12 cellular contexts compared by ENCODE assay signal in the genomic region with DNA sequence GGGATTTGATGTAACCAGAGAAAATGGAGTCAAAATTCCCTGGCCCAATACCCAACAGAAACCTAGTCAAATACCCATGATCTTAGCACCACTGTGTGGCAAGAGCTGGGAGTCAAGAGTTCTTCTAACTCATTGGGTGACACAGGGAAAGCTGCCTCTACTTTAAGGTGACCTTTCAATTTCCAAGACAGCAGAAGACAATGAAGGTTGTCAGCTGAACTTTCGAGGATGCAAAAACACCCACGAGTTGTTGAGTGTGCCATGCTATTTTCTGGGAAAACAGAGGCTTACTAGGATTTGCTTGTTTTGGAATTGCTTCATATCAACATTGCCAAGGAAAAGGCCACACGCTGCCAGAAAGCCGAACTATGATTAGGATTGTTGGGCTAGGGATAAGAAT.
A peak's percentile ranks its signal among the peaks of the same experiment; 100 is the strongest.
DNase-seq lines count a peak whose midpoint lies in the region; ATAC-seq and TF ChIP-seq lines count a peak whose summit lies in the region.
"Had no signal": no experiment of that assay in that cellular context is flagged by ENCODE, and none has a peak within 500 bp of the region (broad histone marks: within the 10 kb centered on the region; RNA-seq: fewer than 3 reads in every experiment).

No MANE protein-coding gene starts in this region.

- H3K36me3 ChIP-seq in brain microvascular endothelial cell (replicated peaks): no peaks in the 10 kb centered on the region
- no peaks in the 10 kb centered on the region for H3K36me3 ChIP-seq in smooth muscle cell (ENCODE audit: low read depth)
- H3K36me3 ChIP-seq: thyroid gland had no signal

- no peaks in the 10 kb centered on the region for H3F3A ChIP-seq in smooth muscle cell (ENCODE audit: low read depth)

- no peaks in the 10 kb centered on the region for H3K9me3 ChIP-seq in smooth muscle cell (replicated peaks; ENCODE audit: low read depth)
- H3K9me3 ChIP-seq: thyroid gland had no signal

- H3K4me3 ChIP-seq in NB4 (ENCODE audit: low read depth, low read length) (no peak overlapping the region), brain microvascular endothelial cell (ENCODE audit: low read depth, low read length) (no peak overlapping the region), smooth muscle cell (no peak overlapping the region)
- H3K4me3 ChIP-seq: thyroid gland had no signal

- peaks cover 24 to 37% of the 10 kb centered on the region in 2 donors for H3K27me3 Mint-ChIP-seq in natural killer cell treated with Interleukin-12 subunit alpha and Interleukin-12 subunit beta and Interleukin-15 and Interleukin-18, amount 100 ng/mL, for 72 hours

- H3K36me3 Mint-ChIP-seq in natural killer cell treated with Interleukin-12 subunit alpha and Interleukin-12 subunit beta and Interleukin-15 and Interleukin-18, amount 100 ng/mL, for 72 hours: no peaks in the 10 kb centered on the region

- no peaks in the 10 kb centered on the region for H3K9me3 Mint-ChIP-seq in natural killer cell treated with Interleukin-12 subunit alpha and Interleukin-12 subunit beta and Interleukin-15 and Interleukin-18, amount 100 ng/mL, for 72 hours

- in situ Hi-C loops in brain microvascular endothelial cell (cut with HindIII; ENCODE audit: low pct_ligation_motif_present, low sequenced_read_pairs) (no loop called here), GM13976 (cut with MboI; ENCODE audit: low sequenced_read_pairs, unreplicated experiment) (no loop called here)

- 82% methylated on average over 4 of the region's 4 CpGs for WGBS in smooth muscle cell (ENCODE audit: low lambda C conversion rate)

- TF ChIP-seq CTCF in NB4 (IDR thresholded peaks at IDR 0.05; ENCODE audit: low read depth, low read length) (no peak), brain microvascular endothelial cell (IDR thresholded peaks at IDR 0.05; ENCODE audit: low read depth, low read length, missing control alignments) (peak; percentile 47), smooth muscle cell (IDR thresholded peaks at IDR 0.05; ENCODE audit: borderline replicate concordance, insufficient read depth, poor library complexity, severe bottlenecking) (peak; percentile 7), GM13976 (IDR thresholded peaks at IDR 0.05; ENCODE audit: borderline replicate concordance, control extremely low read depth, extremely low read depth, insufficient read depth, missing control alignments) (no peak)

- peak overlapping the region in 1 of 2 donors; percentile 4 for H3K27ac Mint-ChIP-seq in natural killer cell treated with Interleukin-12 subunit alpha and Interleukin-12 subunit beta and Interleukin-15 and Interleukin-18, amount 100 ng/mL, for 72 hours

- peaks cover 0 to 14% of the 10 kb centered on the region in 2 donors for H3K4me1 Mint-ChIP-seq in natural killer cell treated with Interleukin-12 subunit alpha and Interleukin-12 subunit beta and Interleukin-15 and Interleukin-18, amount 100 ng/mL, for 72 hours (ENCODE audit: low read depth in 2 of 2)

- intact Hi-C loops in left ventricle myocardium superior (cut with micrococcal nuclease): no loop called here

- peak; percentile 41 for ATAC-seq in left ventricle myocardium superior
- ATAC-seq in natural killer cell treated with Interleukin-12 subunit alpha and Interleukin-12 subunit beta and Interleukin-15 and Interleukin-18, amount 100 ng/mL, for 72 hours: no peak
- ATAC-seq: activated naive CD4-positive, alpha-beta T cell treated with anti-CD3 and anti-CD28 coated beads, Interleukin-2, amount 50 U/mL, for 72 hours had no signal

- no peak overlapping the region for H3K4me3 Mint-ChIP-seq in natural killer cell treated with Interleukin-12 subunit alpha and Interleukin-12 subunit beta and Interleukin-15 and Interleukin-18, amount 100 ng/mL, for 72 hours

- H3K9ac ChIP-seq in smooth muscle cell (ENCODE audit: low read depth): no peak overlapping the region

- peaks cover 2% of the 10 kb centered on the region for H3K27me3 ChIP-seq in brain microvascular endothelial cell (replicated peaks)
- peaks cover 44% of the 10 kb centered on the region for H3K27me3 ChIP-seq in smooth muscle cell (ENCODE audit: low read depth)
- H3K27me3 ChIP-seq: thyroid gland had no signal

- H4K20me1 ChIP-seq in smooth muscle cell (ENCODE audit: low read depth): no peaks in the 10 kb centered on the region

- no peak overlapping the region for H2AFZ ChIP-seq in smooth muscle cell (ENCODE audit: low read depth)

- H3K27ac ChIP-seq in brain microvascular endothelial cell (no peak overlapping the region), smooth muscle cell (ENCODE audit: low read depth) (no peak overlapping the region)

- H3K4me1 ChIP-seq in smooth muscle cell (ENCODE audit: low read depth): no peaks in the 10 kb centered on the region

- no peak for TF ChIP-seq POLR2A in NB4 (IDR thresholded peaks at IDR 0.05; ENCODE audit: extremely low read depth, insufficient read length)

- no peak overlapping the region for H3K4me2 ChIP-seq in smooth muscle cell

- DNase-seq in NB4 (ENCODE audit: low read depth) (peak; percentile 21), brain microvascular endothelial cell (peak; percentile 4), left ventricle myocardium superior (no peak), smooth muscle cell (lab: John Stamatoyannopoulos, UW; ENCODE audit: unreplicated experiment) (no peak), EL (no peak), GM13976 (ENCODE audit: low spot score) (no peak)
- DNase-seq in natural killer cell treated with Interleukin-12 subunit alpha and Interleukin-12 subunit beta and Interleukin-15 and Interleukin-18, amount 100 ng/mL, for 72 hours (ENCODE audit: low spot score): no peak
- DNase-seq: Calu3, NCI-H1694, T-helper 9 cell, thyroid gland had no signal

- no peaks in the 10 kb centered on the region for H3K79me2 ChIP-seq in smooth muscle cell (ENCODE audit: low read depth)

Comparison
In these comparisons a context has a peak if more than half of its experiments do, and no peak if none do; other contexts are left out.
1. DNase-seq: peak in NB4 (single experiment) and brain microvascular endothelial cell (single experiment); none in left ventricle myocardium superior (single experiment), smooth muscle cell (single experiment), EL (single experiment), GM13976 (single experiment) and natural killer cell treated with Interleukin-12 subunit alpha and Interleukin-12 subunit beta and Interleukin-15 and Interleukin-18, amount 100 ng/mL, for 72 hours (single experiment).
2. CTCF ChIP-seq: peak in brain microvascular endothelial cell (single experiment) and smooth muscle cell (single experiment); none in NB4 (single experiment) and GM13976 (single experiment).